8 cellular contexts compared by ENCODE assay signal in genomic region chr20:17969276-17969883, GRCh38. TPM values are rescaled to one million over a fixed set of nuclear protein-coding genes. Genes with fewer than 3 reads are reported as not detected.
DNase-seq lines count a peak whose midpoint lies in the region; ATAC-seq and TF ChIP-seq lines count a peak whose summit lies in the region.

No MANE protein-coding gene starts in this region.

- CTCF ChIA-PET in CD8-positive, alpha-beta T cell (lab: Charles Lee), result interaction anchor here (1.2 to 2.6 kb wide), 2 partner anchors 26 to 287 kb away, joined by 5 to 13 read pairs; partner anchors contain the start of gene RRBP1
- CTCF ChIA-PET in HEK293T (lab: Yijun Ruan, JAX), result no interaction called here

- WGBS in liver, result 0% methylated on average over 29 of the region's 29 CpGs

- H3K27me3 Mint-ChIP-seq in CD8-positive, alpha-beta T cell (ENCODE audit: low read depth), result no peaks in the 10 kb centered on the region
- no peaks in the 10 kb centered on the region for H3K27me3 Mint-ChIP-seq in chondrocyte (ENCODE audit: low read depth)

- H3K36me3 ChIP-seq in CD8-positive, alpha-beta T cell (ENCODE audit: insufficient read depth, low read length), result no peaks in the 10 kb centered on the region
- H3K36me3 ChIP-seq in SK-N-MC (ENCODE audit: insufficient read depth, low read length), result peaks cover 58% of the 10 kb centered on the region
- H3K36me3 ChIP-seq in liver (ENCODE audit: control insufficient read depth in 4 of 4, insufficient read depth in 3 of 4, low read depth in 1 of 4, low read length in 3 of 4), result no peaks in the 10 kb centered on the region
- no peaks in the 10 kb centered on the region for H3K36me3 ChIP-seq in stomach smooth muscle (ENCODE audit: control insufficient read depth in 2 of 2, insufficient read depth in 2 of 2, low read length in 2 of 2)

- H3K4me1 Mint-ChIP-seq in CD8-positive, alpha-beta T cell (ENCODE audit: low read depth), result peaks cover 75% of the 10 kb centered on the region
- H3K4me1 Mint-ChIP-seq in chondrocyte (ENCODE audit: low read depth), result peaks cover 70% of the 10 kb centered on the region

- TF ChIP-seq CTCF in CD8-positive, alpha-beta T cell (IDR thresholded peaks at IDR 0.05), result no peak
- TF ChIP-seq CTCF in chondrocyte (IDR thresholded peaks at IDR 0.05) (no peak), liver (IDR thresholded peaks at IDR 0.05; ENCODE audit: low read depth, low read length, missing input control) (no peak)

- peak overlapping the region; percentile 97 for H3K4me3 Mint-ChIP-seq in CD8-positive, alpha-beta T cell
- peak overlapping the region; percentile 73 for H3K4me3 Mint-ChIP-seq in chondrocyte (ENCODE audit: unreplicated experiment)

- H3K27ac ChIP-seq in CD8-positive, alpha-beta T cell (ENCODE audit: low read depth, low read length), result peak overlapping the region; percentile 91
- H3K27ac ChIP-seq in SK-N-MC, result peak overlapping the region; percentile 99
- peak overlapping the region; percentile 89 to 100 for H3K27ac ChIP-seq in liver (ENCODE audit: low read depth in 1 of 2, low read length in 2 of 2)
- peak overlapping the region; percentile 89 for H3K27ac ChIP-seq in stomach smooth muscle (ENCODE audit: low read length)

- peaks cover 27% of the 10 kb centered on the region for H3K36me3 Mint-ChIP-seq in CD8-positive, alpha-beta T cell
- H3K36me3 Mint-ChIP-seq in chondrocyte (ENCODE audit: low read depth), result peaks cover 1% of the 10 kb centered on the region

- H3K27me3 ChIP-seq in CD8-positive, alpha-beta T cell (ENCODE audit: insufficient read depth, low read length), result no peaks in the 10 kb centered on the region
- H3K27me3 ChIP-seq in liver (ENCODE audit: control insufficient read depth in 4 of 4, insufficient read depth in 4 of 4, low read length in 3 of 4) (no peaks in the 10 kb centered on the region), stomach smooth muscle (ENCODE audit: control insufficient read depth in 1 of 2, insufficient read depth in 2 of 2, low read length in 2 of 2) (no peaks in the 10 kb centered on the region)

- peak overlapping the region; percentile 99 for H3K4me3 ChIP-seq in CD8-positive, alpha-beta T cell (ENCODE audit: low read depth, low read length)
- H3K4me3 ChIP-seq in SK-N-MC (peak overlapping the region; percentile 80), liver (ENCODE audit: low read depth in 1 of 3, low read length in 3 of 3) (peak overlapping the region; percentile 97 to 98 (median 98)), stomach smooth muscle (ENCODE audit: low read length in 2 of 2) (peak overlapping the region; percentile 93 to 95)

- POLR2A ChIA-PET in CD8-positive, alpha-beta T cell (lab: Charles Lee), result interaction anchor here (1.2 to 1.3 kb wide), 2 partner anchors 287 to 399 kb away, joined by 3 to 6 read pairs; partner anchors contain the start of gene RRBP1
- POLR2A ChIA-PET in HEK293T (lab: Yijun Ruan, JAX), result interaction anchor here (0.7 to 5.5 kb wide), 5 partner anchors 10 to 396 kb away, joined by 3 to 42 read pairs (median 3); partner anchors contain the start of gene RRBP1

- no peak for TF ChIP-seq RAD21 in liver (IDR thresholded peaks at IDR 0.05)

- DNase-seq in CD8-positive, alpha-beta T cell, result peak in 3 of 7 experiments; percentile 22 to 48 (median 26)
- DNase-seq in SK-N-MC (ENCODE audit: low read depth, low spot score) (no peak), chondrocyte (ENCODE audit: low spot score) (no peak), HEK293T (ENCODE audit: extremely low spot score) (no peak)

- H3K9ac ChIP-seq in SK-N-MC (ENCODE audit: insufficient read length), result peak overlapping the region; percentile 93
- peak overlapping the region; percentile 73 to 87 for H3K9ac ChIP-seq in liver (ENCODE audit: low read depth in 1 of 2, low read length in 2 of 2)
- H3K9ac ChIP-seq in stomach smooth muscle (ENCODE audit: low read length in 2 of 2), result peak overlapping the region; percentile 77 to 93

- no peaks in the 10 kb centered on the region for H3K9me3 ChIP-seq in CD8-positive, alpha-beta T cell (ENCODE audit: low read length)
- H3K9me3 ChIP-seq in SK-N-MC (ENCODE audit: low read depth, low read length) (no peaks in the 10 kb centered on the region), liver (ENCODE audit: control insufficient read depth in 4 of 4, low read length in 3 of 4) (no peaks in the 10 kb centered on the region), stomach smooth muscle (ENCODE audit: control insufficient read depth in 2 of 2, low read length in 2 of 2) (no peaks in the 10 kb centered on the region)

- no peaks in the 10 kb centered on the region for H3K9me3 Mint-ChIP-seq in CD8-positive, alpha-beta T cell
- no peaks in the 10 kb centered on the region for H3K9me3 Mint-ChIP-seq in chondrocyte (ENCODE audit: low read depth)

- peak overlapping the region; percentile 98 for H3K27ac Mint-ChIP-seq in CD8-positive, alpha-beta T cell
- peak overlapping the region; percentile 99 for H3K27ac Mint-ChIP-seq in chondrocyte (ENCODE audit: unreplicated experiment)

- ATAC-seq in CD8-positive, alpha-beta T cell, result peak; percentile 10
- peak; percentile 5 for ATAC-seq in GM19328 (IDR thresholded peaks at IDR 0.05; ENCODE audit: unreplicated experiment)
- ATAC-seq in HG03432 (IDR thresholded peaks at IDR 0.05; ENCODE audit: unreplicated experiment), result peak; percentile 14

- intact Hi-C loops in CD8-positive, alpha-beta T cell (cut with DNase I, micrococcal nuclease), result loop anchor here (1.0 to 10.0 kb wide), 9 partner anchors 31 to 1397 kb away; partner anchors contain the start of genes DSTN (in 1 of the 2), DTD1 (in 1 of the 2), KAT14 (in 1 of the 2) and KIF16B (in 1 of the 2)

- peaks cover 56% of the 10 kb centered on the region for H3K4me1 ChIP-seq in CD8-positive, alpha-beta T cell (ENCODE audit: insufficient read depth, low read length)
- H3K4me1 ChIP-seq in liver (ENCODE audit: control insufficient read depth in 4 of 4, insufficient read depth in 4 of 4, low read length in 3 of 4) (peaks cover 7 to 62% (median 45%) of the 10 kb centered on the region in 4 donors), stomach smooth muscle (ENCODE audit: control insufficient read depth, insufficient read depth, low read length) (peaks cover 17% of the 10 kb centered on the region)

TF ChIP-seq in liver, 16 proteins besides CTCF, POLR2A, EP300 and RAD21:
- TF ChIP-seq YY1 (IDR thresholded peaks at IDR 0.05) (peak; percentile 5), GABPA (IDR thresholded peaks at IDR 0.05 in 1 of 2, conservative IDR thresholded peaks at IDR 0.05 in 1 of 2) (no peak)

TF ChIP-seq in HEK293T, 16 proteins besides CTCF, POLR2A, EP300 and RAD21:
- no peak for TF ChIP-seq TARDBP (IDR thresholded peaks at IDR 0.05)
- TF ChIP-seq HDGF (IDR thresholded peaks at IDR 0.05; ENCODE audit: borderline replicate concordance), result no peak
- TF ChIP-seq FOXK2 (IDR thresholded peaks at IDR 0.05), result no peak
- TF ChIP-seq CTBP1 (IDR thresholded peaks at IDR 0.05; ENCODE audit: borderline replicate concordance), result no peak

RNA-seq across cellular contexts. Expression of gene MGME1, which starts 0.6 kb away (rescaled TPM):
- 1 to 10 TPM; 4.5 to 4.7 TPM for total RNA-seq in CD8-positive, alpha-beta T cell
- total RNA-seq in chondrocyte (13.6 to 21.3 TPM (median 15.1 TPM) in 3 replicates), liver (10 to 100 TPM in 1 of 2 donors, 1 to 10 TPM in 1; 5.9 to 26.8 TPM)
- polyA plus RNA-seq in liver, result 1 to 10 TPM; 4.2 to 7.5 TPM

RNA-seq across cellular contexts. Expression of gene SNX5, which starts 0.8 kb away (rescaled TPM):
- 10 to 100 TPM; 47.3 to 52.0 TPM for total RNA-seq in CD8-positive, alpha-beta T cell
- 74.1 to 133 TPM (median 82.5 TPM) in 3 replicates for total RNA-seq in chondrocyte
- total RNA-seq in liver, result 10 to 100 TPM; 51.6 to 77.8 TPM
- polyA plus RNA-seq in liver, result 10 to 100 TPM; 32.8 to 40.8 TPM
